In the genomic region with DNA sequence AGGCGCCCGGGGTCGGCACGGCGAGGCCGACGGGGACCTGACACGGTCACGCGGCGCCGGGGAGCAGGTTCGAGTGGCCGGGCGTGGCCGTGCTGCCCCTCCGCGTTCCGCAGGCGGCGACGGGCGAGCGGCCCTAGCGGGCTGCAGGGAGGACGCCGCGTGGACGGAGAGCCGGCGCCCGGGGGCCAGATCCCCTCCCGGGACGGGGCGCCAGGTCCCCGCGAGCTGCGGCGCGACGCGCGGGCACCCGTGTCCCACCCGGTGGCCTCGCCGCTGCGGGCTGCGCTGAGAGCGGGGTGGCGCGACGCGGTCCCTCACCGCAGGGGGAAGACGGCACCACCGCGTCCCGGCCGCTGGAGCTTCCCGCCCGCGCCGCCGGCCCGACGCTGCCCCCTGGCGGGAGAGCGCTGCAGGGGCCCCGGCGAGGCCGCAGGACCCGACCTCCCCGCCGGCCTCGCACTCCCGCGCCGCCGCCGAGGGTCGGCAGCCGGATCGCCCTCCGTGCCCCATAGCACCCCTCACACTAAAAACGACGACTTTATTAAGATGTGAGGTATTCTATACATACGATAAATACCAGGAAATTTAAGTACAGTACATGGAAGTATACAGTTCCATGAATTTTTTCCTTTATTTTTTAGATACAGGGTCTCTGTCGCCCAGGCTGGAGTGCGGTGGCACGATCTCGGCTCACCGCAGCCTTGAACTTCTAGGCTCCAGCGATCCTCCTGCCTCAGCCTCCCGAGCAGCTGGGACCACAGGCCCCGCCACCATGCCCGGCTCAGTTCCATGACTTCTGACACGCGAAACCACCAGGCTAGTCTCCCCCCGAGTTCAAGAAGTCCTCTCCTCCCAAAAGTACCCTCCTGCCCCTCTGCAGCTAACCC, we compare ENCODE assay signal across 8 cellular contexts. TPM values are rescaled to one million over a fixed set of nuclear protein-coding genes. Genes with fewer than 3 reads are reported as not detected.
DNase-seq lines count a peak whose midpoint lies in the region; ATAC-seq and TF ChIP-seq lines count a peak whose summit lies in the region.

No MANE protein-coding gene starts in this region.

- H3K36me3 Mint-ChIP-seq in CD8-positive, alpha-beta T cell: no peaks in the 10 kb centered on the region
- peaks cover 4% of the 10 kb centered on the region for H3K36me3 Mint-ChIP-seq in osteocyte (ENCODE audit: unreplicated experiment)

- peaks cover 11% of the 10 kb centered on the region for H3K27me3 Mint-ChIP-seq in CD8-positive, alpha-beta T cell (ENCODE audit: low read depth)
- H3K27me3 Mint-ChIP-seq in osteocyte (ENCODE audit: unreplicated experiment): no peaks in the 10 kb centered on the region

- no peak for TF ChIP-seq EP300 in transverse colon (IDR thresholded peaks at IDR 0.05; ENCODE audit: low read depth)

- POLR2A ChIA-PET in CD8-positive, alpha-beta T cell (lab: Charles Lee): interaction anchor here (0.5 to 2.4 kb wide), 4 partner anchors 13 to 182 kb away, joined by 3 to 10 read pairs (median 3); partner anchors contain the start of gene NCBP2

- CTCF ChIA-PET in CD8-positive, alpha-beta T cell (lab: Charles Lee): interaction anchor here (0.7 to 4.7 kb wide), 13 partner anchors 11 to 441 kb away, joined by 3 to 51 read pairs (median 4); partner anchors contain the start of genes NCBP2 and SENP5

- no peak overlapping the region for H3K27ac ChIP-seq in CD8-positive, alpha-beta T cell (ENCODE audit: low read depth, low read length)
- peak overlapping the region; percentile 84 to 93 (median 89) for H3K27ac ChIP-seq in transverse colon

- H3K9me3 ChIP-seq in CD8-positive, alpha-beta T cell (ENCODE audit: low read length): no peaks in the 10 kb centered on the region
- H3K9me3 ChIP-seq in transverse colon: no peaks in the 10 kb centered on the region

- intact Hi-C loops in CD8-positive, alpha-beta T cell (cut with DNase I, micrococcal nuclease): loop anchor here (1.0 to 5.0 kb wide), 8 partner anchors 25 to 718 kb away; partner anchors contain the start of genes NCBP2 (in 1 of the 2) and SENP5 (in 1 of the 2)
- intact Hi-C loops in transverse colon (cut with DNase I; ENCODE audit: low total_unique reads): loop anchor here (2.0 kb wide), 1 partner anchor 125 kb away; no protein-coding TSS in a partner anchor

- H3K27me3 ChIP-seq in CD8-positive, alpha-beta T cell (ENCODE audit: insufficient read depth, low read length): no peaks in the 10 kb centered on the region
- H3K27me3 ChIP-seq in transverse colon: no peaks in the 10 kb centered on the region

- in situ Hi-C loops in transverse colon (cut with MboI; ENCODE audit: low pct_ligation_motif_present in 1 of 4, low pct_unique_long_range_greater_than_20kb in 1 of 4, low sequenced_read_pairs in 3 of 4): loop anchor here in 2 of 4 donors (10.0 to 25.0 kb wide), 3 partner anchors 133 to 358 kb away; no protein-coding TSS in a partner anchor

- peak overlapping the region; percentile 65 for H3K4me3 ChIP-seq in CD8-positive, alpha-beta T cell (ENCODE audit: low read depth, low read length)
- H3K4me3 ChIP-seq in transverse colon: peak overlapping the region; percentile 72 to 94 (median 81)

- peak; percentile 72 for ATAC-seq in CD8-positive, alpha-beta T cell
- peak; percentile 63 for ATAC-seq in GM19452 (IDR thresholded peaks at IDR 0.05; ENCODE audit: unreplicated experiment)

- H3K27ac Mint-ChIP-seq in CD8-positive, alpha-beta T cell: no peak overlapping the region
- no peak overlapping the region for H3K27ac Mint-ChIP-seq in osteocyte (ENCODE audit: unreplicated experiment)

- peak; percentile 29 to 79 (median 55) for DNase-seq in CD8-positive, alpha-beta T cell
- DNase-seq in HT-29 (ENCODE audit: low spot score): peak; percentile 64
- DNase-seq in RKO (ENCODE audit: low spot score): peak; percentile 71
- DNase-seq in activated effector memory CD4-positive, alpha-beta T cell treated with anti-CD3 and anti-CD28 coated beads, Interleukin-2, amount 50 U/mL, for 16 hours: peak; percentile 88
- peak; percentile 26 for DNase-seq in globus pallidus (ENCODE audit: low spot score)
- peak; percentile 91 for DNase-seq in osteocyte (ENCODE audit: extremely low spot score, unreplicated experiment)
- DNase-seq in transverse colon: peak; percentile 70

- TF ChIP-seq CTCF in CD8-positive, alpha-beta T cell (IDR thresholded peaks at IDR 0.05): peak; percentile 63
- TF ChIP-seq CTCF in osteocyte (IDR thresholded peaks at IDR 0.05): peak; percentile 89
- peak; percentile 32 to 89 (median 81) for TF ChIP-seq CTCF in transverse colon (IDR thresholded peaks at IDR 0.05)

- H3K4me1 Mint-ChIP-seq in CD8-positive, alpha-beta T cell (ENCODE audit: low read depth): peaks cover 4% of the 10 kb centered on the region
- peaks cover 12% of the 10 kb centered on the region for H3K4me1 Mint-ChIP-seq in osteocyte (ENCODE audit: unreplicated experiment)

- H3K36me3 ChIP-seq in CD8-positive, alpha-beta T cell (ENCODE audit: insufficient read depth, low read length): no peaks in the 10 kb centered on the region
- H3K36me3 ChIP-seq in transverse colon: no peaks in the 10 kb centered on the region

- H3K4me3 Mint-ChIP-seq in CD8-positive, alpha-beta T cell: peak overlapping the region; percentile 77
- peak overlapping the region; percentile 62 for H3K4me3 Mint-ChIP-seq in osteocyte (ENCODE audit: unreplicated experiment)

- WGBS in transverse colon (ENCODE audit: low coverage in 1 of 2), 2 donors: 19% methylated on average over 41 of the region's 100 CpGs; no CpG with 5 or more reads in 1 of the 2 donors

- TF ChIP-seq POLR2A in transverse colon (IDR thresholded peaks at IDR 0.05): no peak

- H3K4me1 ChIP-seq in CD8-positive, alpha-beta T cell (ENCODE audit: insufficient read depth, low read length): peaks cover 13% of the 10 kb centered on the region
- H3K4me1 ChIP-seq in transverse colon: peaks cover 7 to 38% (median 19%) of the 10 kb centered on the region in 4 donors

- no peaks in the 10 kb centered on the region for H3K9me3 Mint-ChIP-seq in CD8-positive, alpha-beta T cell
- no peaks in the 10 kb centered on the region for H3K9me3 Mint-ChIP-seq in osteocyte (ENCODE audit: unreplicated experiment)

RNA-seq across cellular contexts. Expression of gene PIGZ, which starts 1.3 kb away (rescaled TPM):
- not detected for total RNA-seq in CD8-positive, alpha-beta T cell
- 7.3 and 10.1 TPM in 2 replicates for total RNA-seq in HT-29 (2014; rRNA removed; shearing (Covaris generic))
- total RNA-seq in osteocyte (7.9 and 9.5 TPM in 2 replicates), transverse colon (100 to 1,000 TPM; 143 to 541 (median 233) TPM)

RNA-seq across cellular contexts. Expression of gene NCBP2, which starts 27.6 kb away (rescaled TPM):
- total RNA-seq in CD8-positive, alpha-beta T cell: 10 to 100 TPM; 40.4 to 42.9 TPM
- total RNA-seq in HT-29 (2014; rRNA removed; shearing (Covaris generic)): 46.7 and 67.1 TPM in 2 replicates
- total RNA-seq in osteocyte (59.5 and 66.1 TPM in 2 replicates), transverse colon (10 to 100 TPM in 3 of 4 donors, 1 to 10 TPM in 1; 6.8 to 36.9 (median 31.8) TPM)

RNA-seq across cellular contexts. Expression of gene MELTF, which starts 59.7 kb away (rescaled TPM):
- under 1 TPM; 0.69 to 0.87 TPM for total RNA-seq in CD8-positive, alpha-beta T cell
- 4.1 and 15.3 TPM in 2 replicates for total RNA-seq in HT-29 (2014; rRNA removed; shearing (Covaris generic))
- 1.4 and 1.9 TPM in 2 replicates for total RNA-seq in osteocyte
- total RNA-seq in transverse colon: 10 to 100 TPM in 2 of 4 donors, 1 to 10 TPM in 2; 3.0 to 20.6 (median 10.3) TPM

Comparison
In these comparisons a context has a peak if more than half of its experiments do, and no peak if none do; other contexts are left out.
1. DNase-seq: peak in every context shown above with its lines; median percentile 91 in osteocyte; 88 in activated effector memory CD4-positive, alpha-beta T cell treated with anti-CD3 and anti-CD28 coated beads, Interleukin-2, amount 50 U/mL, for 16 hours; 71 in RKO; 70 in transverse colon; 64 in HT-29; 55 in CD8-positive, alpha-beta T cell; 26 in globus pallidus.
2. RNA of gene PIGZ, which starts 1.3 kb away (total RNA-seq): 143 to 541 TPM in transverse colon; 7.3 to 10.1 TPM in HT-29, 7.9 to 9.5 TPM in osteocyte and not detected in CD8-positive, alpha-beta T cell; every median in the first group is over 10 times any median in the second.
3. Peak in every context shown above with its lines, with median percentiles within 50 percentile points of each other: CTCF ChIP-seq.